ENCODE assay signal across 16 cellular contexts in genomic region chr7:57403601-57404342, GRCh38. TPM values are rescaled to one million over a fixed set of nuclear protein-coding genes. Genes with fewer than 3 reads are reported as not detected.
DNase-seq lines count a peak whose midpoint lies in the region; ATAC-seq and TF ChIP-seq lines count a peak whose summit lies in the region.
"Had no signal": no experiment of that assay in that cellular context is flagged by ENCODE, and none has a peak within 500 bp of the region (broad histone marks: within the 10 kb centered on the region; RNA-seq: fewer than 3 reads in every experiment).

No MANE protein-coding gene starts in this region.

- TF ChIP-seq CTCF in body of pancreas (IDR thresholded peaks at IDR 0.05) = no peak
- TF ChIP-seq CTCF in lung (IDR thresholded peaks at IDR 0.05; ENCODE audit: control extremely low read depth, extremely low read depth) = no peak
- TF ChIP-seq CTCF in GM10248 (IDR thresholded peaks at IDR 0.05; ENCODE audit: control extremely low read depth, extremely low read depth, low read depth, missing control alignments) = no peak

- peak; percentile 53 for DNase-seq in NCI-H748 (lab: John Stamatoyannopoulos, UW; ENCODE audit: unreplicated experiment)
- DNase-seq in body of pancreas = peak in 3 of 4 donors; percentile 68 to 76 (median 69)
- DNase-seq in lung (ENCODE audit: low spot score) = no peak
- peak in 31 of 49 donors; percentile 5 to 79 (median 34) for DNase-seq in substantia nigra (lab: John Stamatoyannopoulos, UW)
- no peak for DNase-seq in activated naive CD4-positive, alpha-beta T cell treated with Interleukin-2 at 50 U/mL for 16 hours
- no peak for DNase-seq in NCI-H1436 (lab: John Stamatoyannopoulos, UW)
- no peak for DNase-seq in GM10248 (ENCODE audit: extremely low spot score)
- DNase-seq: activated naive CD4-positive, alpha-beta T cell treated with anti-CD3 and anti-CD28 coated beads, Interleukin-2, amount 10 ng/mL, durations not matched to agents 7 days and 5 days; CD4-positive, alpha-beta memory T cell; NCI-H2171; retina had no signal

- H3K4me1 ChIP-seq in body of pancreas (no peaks in the 10 kb centered on the region), lung (ENCODE audit: control insufficient read depth in 2 of 2, insufficient read depth in 2 of 2, low read length in 2 of 2) (no peaks in the 10 kb centered on the region)

- 27 to 37% methylated on average over 29 to 35 of the region's 36 CpGs for WGBS in body of pancreas, 2 donors
- WGBS in lung, 2 donors = 35 to 49% methylated on average over 36 of the region's 36 CpGs

- H3K27me3 ChIP-seq in body of pancreas (no peaks in the 10 kb centered on the region), lung (ENCODE audit: control insufficient read depth, insufficient read depth) (no peaks in the 10 kb centered on the region)

- ATAC-seq in body of pancreas (peak; percentile 86), lung (ENCODE audit: insufficient read depth, low FRiP score) (no peak)
- ATAC-seq: Panc1 had no signal

- H3K9me3 ChIP-seq in body of pancreas = no peaks in the 10 kb centered on the region
- H3K9me3 ChIP-seq in lung (ENCODE audit: control insufficient read depth in 2 of 2, insufficient read depth in 1 of 2, low read length in 1 of 2) = peaks cover 0 to 38% of the 10 kb centered on the region in 2 donors

- H3K4me3 ChIP-seq in body of pancreas = no peak overlapping the region
- peak overlapping the region; percentile 2 for H3K4me3 ChIP-seq in lung
- H3K4me3 ChIP-seq: mucosa of descending colon had no signal

- H3K36me3 ChIP-seq in body of pancreas (replicated peaks in 1 of 2; ENCODE audit: insufficient read depth in 1 of 2, low read depth in 2 of 2) = no peaks in the 10 kb centered on the region
- no peaks in the 10 kb centered on the region for H3K36me3 ChIP-seq in lung (ENCODE audit: control insufficient read depth in 2 of 2, insufficient read depth in 2 of 2, low read length in 2 of 2)

- CTCF ChIA-PET in GM10248 (lab: Yijun Ruan, JAX) = no interaction called here

- no peak for TF ChIP-seq POLR2A in body of pancreas (IDR thresholded peaks at IDR 0.05)

- POLR2A ChIA-PET in GM10248 (lab: Yijun Ruan, JAX) = no interaction called here

- intact Hi-C loops in body of pancreas (cut with DNase I) = no loop called here

- H3K27ac ChIP-seq in body of pancreas = peak overlapping the region in 1 of 4 donors; percentile 70
- H3K27ac ChIP-seq in lung (ENCODE audit: low read depth in 1 of 2, low read length in 1 of 2) = peak overlapping the region in 1 of 2 donors; percentile 5
- peak overlapping the region; percentile 73 for H3K27ac ChIP-seq in substantia nigra (ENCODE audit: low read depth, low read length, poor library complexity, severe bottlenecking)
- H3K27ac ChIP-seq: KMS-11 had no signal

RNA-seq across cellular contexts. Expression of gene ZNF716, which starts 46.2 kb away (rescaled TPM):
- total RNA-seq in body of pancreas = not detected
- total RNA-seq in lung = not detected
- polyA plus RNA-seq in lung = not detected
- total RNA-seq: activated CD8-positive, alpha-beta memory T cell treated with anti-CD3 and anti-CD28 coated beads for 36 hours; CD4-positive, alpha-beta memory T cell; mucosa of descending colon; temporal lobe had no signal
- polyA plus RNA-seq: CD4-positive, alpha-beta memory T cell had no signal

Comparison
In these comparisons a context has a peak if more than half of its experiments do, and no peak if none do; other contexts are left out.
1. DNase-seq: peak in NCI-H748 (single experiment), body of pancreas (3 of 4) and substantia nigra (31 of 49); none in lung (single experiment), activated naive CD4-positive, alpha-beta T cell treated with Interleukin-2 at 50 U/mL for 16 hours (single experiment), NCI-H1436 (single experiment) and GM10248 (single experiment).